ENCODE assay signal across 1 cellular context in the genomic region with DNA sequence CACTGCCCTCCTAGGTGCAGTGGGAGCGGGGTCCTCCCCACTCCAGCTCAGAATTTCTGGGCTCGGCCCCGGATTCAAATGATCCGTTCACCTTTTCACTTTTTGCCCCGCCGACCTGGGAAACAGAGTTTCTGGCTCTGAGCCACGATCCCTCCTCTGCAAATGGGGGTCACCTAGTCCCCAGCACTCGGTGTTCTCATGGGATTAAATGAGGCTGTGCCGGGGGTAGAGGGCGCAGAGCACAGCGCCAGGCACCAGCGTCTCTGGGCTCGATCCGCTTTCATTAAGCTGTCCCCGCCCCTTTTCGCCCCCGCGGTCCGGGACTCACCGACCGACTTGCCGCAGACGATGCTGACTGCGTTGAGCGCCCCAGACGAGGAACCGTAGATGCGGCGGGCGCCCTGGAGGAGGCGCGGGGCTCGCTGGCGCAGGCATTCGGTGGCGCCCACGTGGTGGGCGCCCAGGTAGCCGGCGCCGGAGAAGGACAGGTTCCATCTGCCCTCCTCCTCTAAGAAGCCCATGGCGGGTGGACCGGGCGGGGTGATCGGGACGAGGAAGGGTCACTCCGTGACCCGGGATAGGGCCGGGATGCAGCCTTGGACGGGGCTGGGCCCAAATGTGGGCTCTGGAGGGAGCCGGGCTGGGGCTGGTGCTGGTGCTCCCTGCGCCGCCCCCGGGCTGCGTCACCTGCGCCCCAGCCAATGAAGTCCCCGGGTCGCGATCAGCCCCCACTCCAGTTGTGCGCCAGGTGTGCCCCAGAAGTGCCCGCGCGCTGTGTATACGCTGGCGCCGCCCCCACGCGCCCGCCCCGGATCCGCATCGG.
TF ChIP-seq lines count a peak whose summit lies in the region.

Gene PNPLA5, minus strand, starts transcription at position 654 of the 823 bp plus-strand sequence. Its CDS starts 133 bp downstream, at position 521.

TF ChIP-seq in WTC11, 78 proteins besides CTCF, POLR2A, EP300 and RAD21 (continued from another document):
- no peak for TF ChIP-seq ARID4B (CRISPR knock-in tag; IDR thresholded peaks at IDR 0.05; ENCODE audit: borderline replicate concordance)
- no peak for TF ChIP-seq EMX1 (CRISPR knock-in tag; IDR thresholded peaks at IDR 0.05)
- no peak for TF ChIP-seq ATF6 (CRISPR knock-in tag; IDR thresholded peaks at IDR 0.05)
- no peak for TF ChIP-seq JUN (CRISPR knock-in tag; IDR thresholded peaks at IDR 0.05)
- TF ChIP-seq ZNF121 (CRISPR knock-in tag; IDR thresholded peaks at IDR 0.05), result no peak
